ENCODE assay signal across 22 cellular contexts in genomic region chr7:4787541-4787940, GRCh38.
"Had no signal": no experiment of that assay in that cellular context is flagged by ENCODE, and none has a peak within 500 bp of the region (broad histone marks: within the 10 kb centered on the region; RNA-seq: fewer than 3 reads in every experiment).

No MANE protein-coding gene starts in this region.

- H3K9me3 ChIP-seq: ascending aorta, body of pancreas, MG63, SJCRH30, SK-N-SH had no signal

- H3K27ac ChIP-seq: ascending aorta, body of pancreas, SJCRH30, WERI-Rb-1 had no signal

- H3K4me1 Mint-ChIP-seq: activated naive CD8-positive, alpha-beta T cell treated with anti-CD3 and anti-CD28 coated beads, Interleukin-2, amount 50 U/mL, for 24 hours had no signal

- H3K9ac ChIP-seq: SK-N-SH had no signal

- H3K4me3 ChIP-seq: ascending aorta, body of pancreas, MG63, SJCRH30 had no signal

- H3K4me1 ChIP-seq: ascending aorta, SJCRH30 had no signal

- H3K4me3 Mint-ChIP-seq: activated CD4-positive, alpha-beta T cell treated with anti-CD3 and anti-CD28 coated beads for 36 hours; activated CD8-positive, alpha-beta T cell treated with anti-CD3 and anti-CD28 coated beads for 36 hours; activated naive CD8-positive, alpha-beta T cell treated with anti-CD3 and anti-CD28 coated beads, Interleukin-2, amount 50 U/mL, for 24 hours had no signal

- H3K27me3 Mint-ChIP-seq: activated CD4-positive, alpha-beta T cell treated with anti-CD3 and anti-CD28 coated beads for 36 hours; activated CD8-positive, alpha-beta T cell treated with anti-CD3 and anti-CD28 coated beads for 36 hours; activated naive CD8-positive, alpha-beta T cell treated with anti-CD3 and anti-CD28 coated beads, Interleukin-2, amount 50 U/mL, for 24 hours had no signal

- H3K27ac Mint-ChIP-seq: activated CD4-positive, alpha-beta T cell treated with anti-CD3 and anti-CD28 coated beads for 36 hours; activated CD8-positive, alpha-beta T cell treated with anti-CD3 and anti-CD28 coated beads for 36 hours; activated naive CD8-positive, alpha-beta T cell treated with anti-CD3 and anti-CD28 coated beads, Interleukin-2, amount 50 U/mL, for 24 hours had no signal

- H3K27me3 ChIP-seq: ascending aorta, body of pancreas, MG63, SJCRH30 had no signal

- H3K9me3 Mint-ChIP-seq: activated CD8-positive, alpha-beta T cell treated with anti-CD3 and anti-CD28 coated beads for 36 hours; activated naive CD8-positive, alpha-beta T cell treated with anti-CD3 and anti-CD28 coated beads, Interleukin-2, amount 50 U/mL, for 24 hours had no signal

- DNase-seq: activated CD4-positive, alpha-beta T cell treated with anti-CD3 and anti-CD28 coated beads for 36 hours; activated CD8-positive, alpha-beta memory T cell treated with anti-CD3 and anti-CD28 coated beads, Interleukin-2, amount 50 U/mL, for 4 hours; activated CD8-positive, alpha-beta T cell treated with anti-CD3 and anti-CD28 coated beads for 36 hours; activated naive CD4-positive, alpha-beta T cell treated with anti-CD3 and anti-CD28 coated beads, Interleukin-2, amount 50 U/mL, for 16 hours; activated naive CD8-positive, alpha-beta T cell treated with anti-CD3 and anti-CD28 coated beads, Interleukin-2, amount 50 U/mL, for 24 hours; amniotic stem cell; body of pancreas; MG63; MV-4-11; NCI-H1105; NCI-H1436; NCI-H1694 treated with DMSO at 0.1 percent for 48 hours; NCI-H2029 treated with DMSO at 0.1 percent for 48 hours; NCI-H345; NCI-H510A; NCI-H526 treated with DMSO at 0.1 percent for 48 hours; NCI-H82; SJCRH30; SK-N-SH; T-helper 1 cell; WERI-Rb-1 had no signal

- H3K4me2 ChIP-seq: SK-N-SH had no signal
